In the genomic region with DNA sequence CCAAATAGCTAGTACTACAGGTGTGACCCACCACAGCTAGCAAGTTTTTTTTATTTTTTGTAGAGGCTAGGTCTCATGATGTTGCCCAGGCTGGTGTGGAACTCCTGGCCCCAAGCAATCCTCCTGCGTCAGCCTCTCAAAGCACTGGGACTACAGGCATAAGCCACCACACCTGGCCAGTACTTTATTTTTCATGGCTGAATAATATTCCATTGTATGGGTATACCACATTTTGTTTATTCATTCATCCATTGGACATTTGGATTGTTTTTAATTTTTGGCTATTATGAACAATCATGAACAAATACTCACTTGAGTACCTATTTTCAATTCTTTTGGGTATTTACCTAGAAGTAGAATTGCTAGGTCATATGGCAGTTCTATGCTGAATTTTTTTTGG, we compare ENCODE assay signal across 8 cellular contexts.
"Had no signal": no experiment of that assay in that cellular context is flagged by ENCODE, and none has a peak within 500 bp of the region (broad histone marks: within the 10 kb centered on the region; RNA-seq: fewer than 3 reads in every experiment).

No MANE protein-coding gene starts in this region.

- H3K9me3 ChIP-seq: HAP-1 had no signal

- H3K4me3 ChIP-seq: GM23248, HAP-1 had no signal

- H3K9ac ChIP-seq: GM23248 had no signal

- H3K36me3 ChIP-seq: HAP-1 had no signal

- FAIRE-seq: HTR-8/SVneo had no signal

- H3K27ac ChIP-seq: GM23248 had no signal

- H3K4me1 ChIP-seq: HAP-1 had no signal

- DNase-seq: GM23248, GOT3, H7, IMR-90, KBM-7 had no signal

- ATAC-seq: HCT116 had no signal

- H2AFZ ChIP-seq: GM23248 had no signal
